Comparison of ENCODE assay signal across 1 cellular context in the genomic region with DNA sequence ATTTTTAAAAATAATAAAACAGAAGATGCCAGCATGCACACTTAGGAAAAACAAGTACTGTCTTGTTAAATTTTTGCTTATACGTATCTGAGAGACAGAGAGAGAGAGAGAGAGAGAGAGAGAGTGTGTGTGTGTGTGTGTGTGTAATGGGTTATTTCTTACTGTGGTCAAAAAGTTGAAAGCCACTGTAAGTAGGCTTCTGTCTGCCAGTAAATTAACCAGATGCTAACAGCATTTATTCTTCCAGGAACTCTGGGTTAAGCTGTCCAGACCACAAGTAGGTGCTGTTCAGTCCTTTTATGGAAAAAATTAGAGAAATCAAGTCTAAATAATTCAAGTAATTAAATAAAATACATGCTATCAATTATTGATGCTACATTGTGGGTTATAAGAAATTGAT.
TF ChIP-seq lines count a peak whose summit lies in the region.

No MANE protein-coding gene starts in this region.

TF ChIP-seq in SK-N-SH, 30 proteins besides CTCF, POLR2A, EP300 and RAD21:
- TF ChIP-seq, protein P1, sequence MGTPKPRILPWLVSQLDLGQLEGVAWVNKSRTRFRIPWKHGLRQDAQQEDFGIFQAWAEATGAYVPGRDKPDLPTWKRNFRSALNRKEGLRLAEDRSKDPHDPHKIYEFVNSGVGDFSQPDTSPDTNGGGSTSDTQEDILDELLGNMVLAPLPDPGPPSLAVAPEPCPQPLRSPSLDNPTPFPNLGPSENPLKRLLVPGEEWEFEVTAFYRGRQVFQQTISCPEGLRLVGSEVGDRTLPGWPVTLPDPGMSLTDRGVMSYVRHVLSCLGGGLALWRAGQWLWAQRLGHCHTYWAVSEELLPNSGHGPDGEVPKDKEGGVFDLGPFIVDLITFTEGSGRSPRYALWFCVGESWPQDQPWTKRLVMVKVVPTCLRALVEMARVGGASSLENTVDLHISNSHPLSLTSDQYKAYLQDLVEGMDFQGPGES (IDR thresholded peaks at IDR 0.05; ENCODE audit: low read depth, low read length), result no peak
- peak; percentile 11; the same call in 1 of the 2 replicates for TF ChIP-seq SMC3 (IDR thresholded peaks at IDR 0.05; ENCODE audit: low read depth, low read length)
TF ChIP-seq in SK-N-SH: peak in this region for 1.
